ENCODE assay signal across 1 cellular context in genomic region chr16:2516391-2517240, GRCh38.
TF ChIP-seq lines count a peak whose summit lies in the region.

No MANE protein-coding gene starts in this region.

TF ChIP-seq in HepG2, 621 proteins besides CTCF, POLR2A, EP300 and RAD21 (continued from another document):
- no peak for TF ChIP-seq HOMEZ (CRISPR knock-in tag; IDR thresholded peaks at IDR 0.05; ENCODE audit: low read depth)
